Comparison of ENCODE assay signal across 1 cellular context in the genomic region with DNA sequence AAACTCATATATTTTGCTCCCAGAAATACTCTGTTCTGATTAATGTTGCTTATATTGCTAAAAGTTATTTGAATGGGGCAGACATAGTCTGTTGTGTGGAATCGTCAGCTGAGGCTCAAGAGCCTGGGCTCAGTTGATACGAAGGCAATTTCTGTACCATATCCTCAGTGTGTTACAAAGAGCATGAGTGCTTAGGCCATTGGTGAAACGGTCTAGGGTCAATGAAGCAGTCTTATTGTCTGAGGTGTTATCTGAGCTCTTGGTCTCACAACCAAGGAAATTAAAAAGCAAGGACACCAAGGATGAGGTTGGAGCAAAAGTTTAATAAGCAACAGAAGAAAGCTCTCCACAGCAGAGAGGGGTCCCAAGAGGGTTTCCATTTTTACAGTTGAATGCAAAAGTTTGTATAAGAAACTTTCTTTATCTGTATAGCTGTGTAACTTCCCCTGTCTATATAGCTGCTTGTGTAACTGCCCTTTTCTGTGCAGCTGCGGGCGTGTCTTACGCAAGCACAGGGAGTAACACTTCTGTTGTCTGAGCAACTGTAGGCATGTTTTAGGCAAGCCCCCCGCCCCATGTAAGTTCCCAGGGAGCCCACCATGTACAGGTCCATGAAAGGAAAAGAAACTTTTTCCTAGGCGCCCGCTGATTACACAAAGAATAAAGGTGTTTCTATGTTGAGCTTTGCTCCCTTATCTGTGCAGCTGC.
A peak's percentile ranks its signal among the peaks of the same experiment; 100 is the strongest.
TF ChIP-seq lines count a peak whose summit lies in the region.

No MANE protein-coding gene starts in this region.

TF ChIP-seq in HepG2, 621 proteins besides CTCF, POLR2A, EP300 and RAD21 (continued from another document):
- TF ChIP-seq, protein P1, sequence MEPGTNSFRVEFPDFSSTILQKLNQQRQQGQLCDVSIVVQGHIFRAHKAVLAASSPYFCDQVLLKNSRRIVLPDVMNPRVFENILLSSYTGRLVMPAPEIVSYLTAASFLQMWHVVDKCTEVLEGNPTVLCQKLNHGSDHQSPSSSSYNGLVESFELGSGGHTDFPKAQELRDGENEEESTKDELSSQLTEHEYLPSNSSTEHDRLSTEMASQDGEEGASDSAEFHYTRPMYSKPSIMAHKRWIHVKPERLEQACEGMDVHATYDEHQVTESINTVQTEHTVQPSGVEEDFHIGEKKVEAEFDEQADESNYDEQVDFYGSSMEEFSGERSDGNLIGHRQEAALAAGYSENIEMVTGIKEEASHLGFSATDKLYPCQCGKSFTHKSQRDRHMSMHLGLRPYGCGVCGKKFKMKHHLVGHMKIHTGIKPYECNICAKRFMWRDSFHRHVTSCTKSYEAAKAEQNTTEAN (CRISPR knock-in tag; conservative IDR thresholded peaks at IDR 0.05), result peak; percentile 69; the same call in 1 of the 2 replicates
- TF ChIP-seq ZNF383 (CRISPR knock-in tag; IDR thresholded peaks at IDR 0.05; ENCODE audit: borderline replicate concordance) (no peak), ZNF672 (CRISPR knock-in tag; IDR thresholded peaks at IDR 0.05) (no peak), POGZ (CRISPR knock-in tag; IDR thresholded peaks at IDR 0.05) (peak; percentile 33; the same call in 1 of the 2 replicates), ZMYM3 (CRISPR knock-in tag; IDR thresholded peaks at IDR 0.05) (0 out of 2 replicates have a peak, but pooled peaks have one; percentile 24), HNF4A (CRISPR knock-in tag; IDR thresholded peaks at IDR 0.05) (peak; percentile 38; the same call in 1 of the 2 replicates), KAT8 (CRISPR knock-in tag; IDR thresholded peaks at IDR 0.05) (0 out of 2 replicates have a peak, but pooled peaks have one; percentile 22), AHR (CRISPR knock-in tag; IDR thresholded peaks at IDR 0.05) (no peak), FOSL2 (CRISPR knock-in tag; IDR thresholded peaks at IDR 0.05) (peak; percentile 29), ZNF205 (CRISPR knock-in tag; IDR thresholded peaks at IDR 0.05) (no peak), ZBTB20 (CRISPR knock-in tag; IDR thresholded peaks at IDR 0.05; ENCODE audit: borderline replicate concordance, low read depth) (0 out of 2 replicates have a peak, but pooled peaks have one; percentile 42), SOX13 (IDR thresholded peaks at IDR 0.05) (no peak), SOX13 (CRISPR knock-in tag; conservative IDR thresholded peaks at IDR 0.05 in 1 of 2, IDR thresholded peaks at IDR 0.05 in 1 of 2) (peak in 1 of 2 experiments; percentile 49; a peak in 2 of 4 replicates), SP1 (IDR thresholded peaks at IDR 0.05) (no peak), SP1 (CRISPR knock-in tag; IDR thresholded peaks at IDR 0.05) (no peak), SOX6 (IDR thresholded peaks at IDR 0.05) (no peak), SOX6 (CRISPR knock-in tag; IDR thresholded peaks at IDR 0.05) (peak; percentile 44; the same call in 1 of the 2 replicates), FOXA3 (CRISPR knock-in tag; IDR thresholded peaks at IDR 0.05) (peak; percentile 14; the same call in 1 of the 2 replicates), SALL1 (CRISPR knock-in tag; IDR thresholded peaks at IDR 0.05) (peak; percentile 35; the same call in 1 of the 2 replicates), GATAD2A (CRISPR knock-in tag; IDR thresholded peaks at IDR 0.05) (0 out of 2 replicates have a peak, but pooled peaks have one; percentile 23), GTF3A (CRISPR knock-in tag; conservative IDR thresholded peaks at IDR 0.05) (no peak), SAP130 (CRISPR knock-in tag; IDR thresholded peaks at IDR 0.05; ENCODE audit: low read depth) (peak; percentile 22; the same call in 1 of the 2 replicates), MTA3 (CRISPR knock-in tag; IDR thresholded peaks at IDR 0.05) (no peak)
- TF ChIP-seq, protein P2, sequence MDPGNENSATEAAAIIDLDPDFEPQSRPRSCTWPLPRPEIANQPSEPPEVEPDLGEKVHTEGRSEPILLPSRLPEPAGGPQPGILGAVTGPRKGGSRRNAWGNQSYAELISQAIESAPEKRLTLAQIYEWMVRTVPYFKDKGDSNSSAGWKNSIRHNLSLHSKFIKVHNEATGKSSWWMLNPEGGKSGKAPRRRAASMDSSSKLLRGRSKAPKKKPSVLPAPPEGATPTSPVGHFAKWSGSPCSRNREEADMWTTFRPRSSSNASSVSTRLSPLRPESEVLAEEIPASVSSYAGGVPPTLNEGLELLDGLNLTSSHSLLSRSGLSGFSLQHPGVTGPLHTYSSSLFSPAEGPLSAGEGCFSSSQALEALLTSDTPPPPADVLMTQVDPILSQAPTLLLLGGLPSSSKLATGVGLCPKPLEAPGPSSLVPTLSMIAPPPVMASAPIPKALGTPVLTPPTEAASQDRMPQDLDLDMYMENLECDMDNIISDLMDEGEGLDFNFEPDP (CRISPR knock-in tag; conservative IDR thresholded peaks at IDR 0.05), result 0 out of 2 replicates have a peak, but pooled peaks have one; percentile 21
- TF ChIP-seq, protein P3, sequence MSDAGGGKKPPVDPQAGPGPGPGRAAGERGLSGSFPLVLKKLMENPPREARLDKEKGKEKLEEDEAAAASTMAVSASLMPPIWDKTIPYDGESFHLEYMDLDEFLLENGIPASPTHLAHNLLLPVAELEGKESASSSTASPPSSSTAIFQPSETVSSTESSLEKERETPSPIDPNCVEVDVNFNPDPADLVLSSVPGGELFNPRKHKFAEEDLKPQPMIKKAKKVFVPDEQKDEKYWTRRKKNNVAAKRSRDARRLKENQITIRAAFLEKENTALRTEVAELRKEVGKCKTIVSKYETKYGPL (CRISPR knock-in tag; IDR thresholded peaks at IDR 0.05), result peak; percentile 80; the same call in 1 of the 2 replicates
- TF ChIP-seq, protein P4, sequence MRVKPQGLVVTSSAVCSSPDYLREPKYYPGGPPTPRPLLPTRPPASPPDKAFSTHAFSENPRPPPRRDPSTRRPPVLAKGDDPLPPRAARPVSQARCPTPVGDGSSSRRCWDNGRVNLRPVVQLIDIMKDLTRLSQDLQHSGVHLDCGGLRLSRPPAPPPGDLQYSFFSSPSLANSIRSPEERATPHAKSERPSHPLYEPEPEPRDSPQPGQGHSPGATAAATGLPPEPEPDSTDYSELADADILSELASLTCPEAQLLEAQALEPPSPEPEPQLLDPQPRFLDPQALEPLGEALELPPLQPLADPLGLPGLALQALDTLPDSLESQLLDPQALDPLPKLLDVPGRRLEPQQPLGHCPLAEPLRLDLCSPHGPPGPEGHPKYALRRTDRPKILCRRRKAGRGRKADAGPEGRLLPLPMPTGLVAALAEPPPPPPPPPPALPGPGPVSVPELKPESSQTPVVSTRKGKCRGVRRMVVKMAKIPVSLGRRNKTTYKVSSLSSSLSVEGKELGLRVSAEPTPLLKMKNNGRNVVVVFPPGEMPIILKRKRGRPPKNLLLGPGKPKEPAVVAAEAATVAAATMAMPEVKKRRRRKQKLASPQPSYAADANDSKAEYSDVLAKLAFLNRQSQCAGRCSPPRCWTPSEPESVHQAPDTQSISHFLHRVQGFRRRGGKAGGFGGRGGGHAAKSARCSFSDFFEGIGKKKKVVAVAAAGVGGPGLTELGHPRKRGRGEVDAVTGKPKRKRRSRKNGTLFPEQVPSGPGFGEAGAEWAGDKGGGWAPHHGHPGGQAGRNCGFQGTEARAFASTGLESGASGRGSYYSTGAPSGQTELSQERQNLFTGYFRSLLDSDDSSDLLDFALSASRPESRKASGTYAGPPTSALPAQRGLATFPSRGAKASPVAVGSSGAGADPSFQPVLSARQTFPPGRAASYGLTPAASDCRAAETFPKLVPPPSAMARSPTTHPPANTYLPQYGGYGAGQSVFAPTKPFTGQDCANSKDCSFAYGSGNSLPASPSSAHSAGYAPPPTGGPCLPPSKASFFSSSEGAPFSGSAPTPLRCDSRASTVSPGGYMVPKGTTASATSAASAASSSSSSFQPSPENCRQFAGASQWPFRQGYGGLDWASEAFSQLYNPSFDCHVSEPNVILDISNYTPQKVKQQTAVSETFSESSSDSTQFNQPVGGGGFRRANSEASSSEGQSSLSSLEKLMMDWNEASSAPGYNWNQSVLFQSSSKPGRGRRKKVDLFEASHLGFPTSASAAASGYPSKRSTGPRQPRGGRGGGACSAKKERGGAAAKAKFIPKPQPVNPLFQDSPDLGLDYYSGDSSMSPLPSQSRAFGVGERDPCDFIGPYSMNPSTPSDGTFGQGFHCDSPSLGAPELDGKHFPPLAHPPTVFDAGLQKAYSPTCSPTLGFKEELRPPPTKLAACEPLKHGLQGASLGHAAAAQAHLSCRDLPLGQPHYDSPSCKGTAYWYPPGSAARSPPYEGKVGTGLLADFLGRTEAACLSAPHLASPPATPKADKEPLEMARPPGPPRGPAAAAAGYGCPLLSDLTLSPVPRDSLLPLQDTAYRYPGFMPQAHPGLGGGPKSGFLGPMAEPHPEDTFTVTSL (CRISPR knock-in tag; IDR thresholded peaks at IDR 0.05; ENCODE audit: borderline replicate concordance), result 0 out of 2 replicates have a peak, but pooled peaks have one; percentile 42
- TF ChIP-seq, protein P5, sequence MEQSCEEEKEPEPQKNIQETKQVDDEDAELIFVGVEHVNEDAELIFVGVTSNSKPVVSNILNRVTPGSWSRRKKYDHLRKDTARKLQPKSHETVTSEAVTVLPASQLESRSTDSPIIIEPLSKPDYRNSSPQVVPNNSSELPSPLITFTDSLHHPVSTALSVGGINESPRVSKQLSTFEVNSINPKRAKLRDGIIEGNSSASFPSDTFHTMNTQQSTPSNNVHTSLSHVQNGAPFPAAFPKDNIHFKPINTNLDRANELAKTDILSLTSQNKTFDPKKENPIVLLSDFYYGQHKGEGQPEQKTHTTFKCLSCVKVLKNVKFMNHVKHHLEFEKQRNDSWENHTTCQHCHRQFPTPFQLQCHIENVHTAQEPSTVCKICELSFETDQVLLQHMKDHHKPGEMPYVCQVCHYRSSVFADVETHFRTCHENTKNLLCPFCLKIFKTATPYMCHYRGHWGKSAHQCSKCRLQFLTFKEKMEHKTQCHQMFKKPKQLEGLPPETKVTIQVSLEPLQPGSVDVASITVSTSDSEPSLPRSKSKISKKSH (CRISPR knock-in tag; IDR thresholded peaks at IDR 0.05; ENCODE audit: borderline replicate concordance), result no peak
- TF ChIP-seq, protein P6, sequence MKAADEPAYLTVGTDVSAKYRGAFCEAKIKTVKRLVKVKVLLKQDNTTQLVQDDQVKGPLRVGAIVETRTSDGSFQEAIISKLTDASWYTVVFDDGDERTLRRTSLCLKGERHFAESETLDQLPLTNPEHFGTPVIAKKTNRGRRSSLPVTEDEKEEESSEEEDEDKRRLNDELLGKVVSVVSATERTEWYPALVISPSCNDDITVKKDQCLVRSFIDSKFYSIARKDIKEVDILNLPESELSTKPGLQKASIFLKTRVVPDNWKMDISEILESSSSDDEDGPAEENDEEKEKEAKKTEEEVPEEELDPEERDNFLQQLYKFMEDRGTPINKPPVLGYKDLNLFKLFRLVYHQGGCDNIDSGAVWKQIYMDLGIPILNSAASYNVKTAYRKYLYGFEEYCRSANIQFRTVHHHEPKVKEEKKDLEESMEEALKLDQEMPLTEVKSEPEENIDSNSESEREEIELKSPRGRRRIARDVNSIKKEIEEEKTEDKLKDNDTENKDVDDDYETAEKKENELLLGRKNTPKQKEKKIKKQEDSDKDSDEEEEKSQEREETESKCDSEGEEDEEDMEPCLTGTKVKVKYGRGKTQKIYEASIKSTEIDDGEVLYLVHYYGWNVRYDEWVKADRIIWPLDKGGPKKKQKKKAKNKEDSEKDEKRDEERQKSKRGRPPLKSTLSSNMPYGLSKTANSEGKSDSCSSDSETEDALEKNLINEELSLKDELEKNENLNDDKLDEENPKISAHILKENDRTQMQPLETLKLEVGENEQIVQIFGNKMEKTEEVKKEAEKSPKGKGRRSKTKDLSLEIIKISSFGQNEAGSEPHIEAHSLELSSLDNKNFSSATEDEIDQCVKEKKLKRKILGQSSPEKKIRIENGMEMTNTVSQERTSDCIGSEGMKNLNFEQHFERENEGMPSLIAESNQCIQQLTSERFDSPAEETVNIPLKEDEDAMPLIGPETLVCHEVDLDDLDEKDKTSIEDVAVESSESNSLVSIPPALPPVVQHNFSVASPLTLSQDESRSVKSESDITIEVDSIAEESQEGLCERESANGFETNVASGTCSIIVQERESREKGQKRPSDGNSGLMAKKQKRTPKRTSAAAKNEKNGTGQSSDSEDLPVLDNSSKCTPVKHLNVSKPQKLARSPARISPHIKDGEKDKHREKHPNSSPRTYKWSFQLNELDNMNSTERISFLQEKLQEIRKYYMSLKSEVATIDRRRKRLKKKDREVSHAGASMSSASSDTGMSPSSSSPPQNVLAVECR (CRISPR knock-in tag; IDR thresholded peaks at IDR 0.05; ENCODE audit: borderline replicate concordance), result peak; percentile 22; the same call in 1 of the 2 replicates
